ENCODE assay signal across 1 cellular context in the genomic region with DNA sequence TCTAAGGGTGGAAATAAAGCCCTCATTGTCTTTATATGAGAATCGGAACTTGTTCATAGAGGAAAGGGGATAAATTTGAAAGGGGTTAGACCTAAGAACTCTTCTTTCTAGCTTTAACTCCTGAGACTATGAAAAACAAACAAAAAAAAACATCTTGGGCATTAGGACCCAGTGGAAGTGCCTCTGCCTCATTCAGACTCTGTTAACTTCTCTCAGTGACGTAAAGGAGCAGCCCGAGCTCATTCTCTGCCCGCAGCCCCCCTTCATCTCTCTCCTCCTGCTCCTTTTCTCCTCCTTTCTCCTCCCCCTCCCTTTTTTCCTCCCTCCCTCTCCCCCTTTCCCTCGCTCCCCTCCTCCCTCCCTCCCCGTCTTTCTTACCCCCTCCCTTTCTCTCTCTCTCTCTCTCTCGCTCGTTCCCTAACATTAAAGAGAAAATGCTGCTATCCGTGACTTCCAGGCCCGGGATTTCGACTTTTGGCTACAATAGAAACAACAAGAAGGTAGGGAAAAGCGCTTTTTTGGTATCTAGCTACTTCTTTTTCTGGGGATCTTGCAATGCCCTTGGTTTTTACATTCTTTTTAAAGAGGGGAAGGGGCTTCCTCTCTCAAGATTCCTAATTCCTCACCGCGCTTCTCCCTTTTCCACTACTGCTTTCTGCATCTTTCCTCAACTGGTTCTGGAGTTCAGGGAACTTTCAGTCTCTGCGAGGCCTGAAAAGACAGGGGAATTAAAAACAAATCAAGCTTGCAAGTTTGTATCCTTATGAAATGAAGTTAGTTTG.
TF ChIP-seq lines count a peak whose summit lies in the region.

A gene with protein sequence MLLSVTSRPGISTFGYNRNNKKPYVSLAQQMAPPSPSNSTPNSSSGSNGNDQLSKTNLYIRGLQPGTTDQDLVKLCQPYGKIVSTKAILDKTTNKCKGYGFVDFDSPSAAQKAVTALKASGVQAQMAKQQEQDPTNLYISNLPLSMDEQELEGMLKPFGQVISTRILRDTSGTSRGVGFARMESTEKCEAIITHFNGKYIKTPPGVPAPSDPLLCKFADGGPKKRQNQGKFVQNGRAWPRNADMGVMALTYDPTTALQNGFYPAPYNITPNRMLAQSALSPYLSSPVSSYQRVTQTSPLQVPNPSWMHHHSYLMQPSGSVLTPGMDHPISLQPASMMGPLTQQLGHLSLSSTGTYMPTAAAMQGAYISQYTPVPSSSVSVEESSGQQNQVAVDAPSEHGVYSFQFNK (plus strand): TSS at position 231 of the 782 bp plus-strand sequence. CDS start 204 bp downstream, at position 435.

TF ChIP-seq in IMR-90, 13 proteins besides CTCF, POLR2A, EP300 and RAD21:
- no peak for TF ChIP-seq SMC3 (IDR thresholded peaks at IDR 0.05; ENCODE audit: low read depth, low read length)
- peak; percentile 97 for TF ChIP-seq MAZ (IDR thresholded peaks at IDR 0.05; ENCODE audit: borderline replicate concordance, low read depth, low read length)
TF ChIP-seq in IMR-90: peak in this region for 1.
